15 cellular contexts compared by ENCODE assay signal in the genomic region with DNA sequence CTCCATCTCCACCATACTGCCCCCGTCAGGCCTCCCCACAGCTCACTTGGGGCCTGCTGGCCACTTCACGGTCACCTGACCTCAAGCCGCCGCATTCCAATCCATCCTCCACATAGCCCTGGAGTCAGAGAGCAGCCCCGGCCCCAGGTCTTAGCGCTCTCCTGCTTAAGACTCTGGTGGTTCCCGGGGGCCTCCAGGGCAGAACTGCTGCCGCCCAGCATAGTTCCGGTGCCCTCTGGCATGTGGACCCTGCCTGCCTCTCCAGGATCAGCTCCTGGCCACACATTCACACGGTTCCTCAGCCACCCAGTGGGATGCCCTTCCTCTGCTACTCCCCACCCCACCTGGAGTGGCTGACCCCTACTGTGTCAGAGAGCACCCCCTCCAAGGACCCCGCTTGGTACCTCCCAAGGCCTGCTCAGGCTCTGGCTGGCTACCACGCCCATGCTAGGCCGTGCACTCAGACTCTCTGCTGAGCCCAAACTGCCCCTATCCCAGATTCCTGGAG. TPM values are rescaled to one million over a fixed set of nuclear protein-coding genes. Genes with fewer than 3 reads are reported as not detected.
DNase-seq lines count a peak whose midpoint lies in the region; ATAC-seq and TF ChIP-seq lines count a peak whose summit lies in the region.
"Had no signal": no experiment of that assay in that cellular context is flagged by ENCODE, and none has a peak within 500 bp of the region (broad histone marks: within the 10 kb centered on the region; RNA-seq: fewer than 3 reads in every experiment).

No MANE protein-coding gene starts in this region.

- no peak for ATAC-seq in T-helper 17 cell
- ATAC-seq in HG03521 (IDR thresholded peaks at IDR 0.05; ENCODE audit: unreplicated experiment) = no peak
- ATAC-seq: activated CD4-positive, CD25-positive, alpha-beta regulatory T cell treated with anti-CD3 and anti-CD28 coated beads, Interleukin-2, amount 50 U/mL, for 24 hours had no signal

- peak overlapping the region; percentile 45 for H3K27ac Mint-ChIP-seq in activated CD4-positive, alpha-beta memory T cell treated with anti-CD3 and anti-CD28 coated beads, Interleukin-2, amount 10 ng/mL, durations not matched to agents 7 days and 5 days
- H3K27ac Mint-ChIP-seq in activated CD4-positive, alpha-beta memory T cell treated with anti-CD3 and anti-CD28 coated beads for 36 hours = no peak overlapping the region
- H3K27ac Mint-ChIP-seq in T-helper 17 cell = peak overlapping the region; percentile 83

- H3K36me3 Mint-ChIP-seq in activated CD4-positive, alpha-beta memory T cell treated with anti-CD3 and anti-CD28 coated beads, Interleukin-2, amount 10 ng/mL, durations not matched to agents 7 days and 5 days (ENCODE audit: low read depth) = peaks cover 70% of the 10 kb centered on the region
- peaks cover 42% of the 10 kb centered on the region for H3K36me3 Mint-ChIP-seq in activated CD4-positive, alpha-beta memory T cell treated with anti-CD3 and anti-CD28 coated beads for 36 hours
- peaks cover 18% of the 10 kb centered on the region for H3K36me3 Mint-ChIP-seq in T-helper 17 cell (ENCODE audit: low read depth)

- H3K27me3 Mint-ChIP-seq in activated CD4-positive, alpha-beta memory T cell treated with anti-CD3 and anti-CD28 coated beads, Interleukin-2, amount 10 ng/mL, durations not matched to agents 7 days and 5 days = no peaks in the 10 kb centered on the region
- no peaks in the 10 kb centered on the region for H3K27me3 Mint-ChIP-seq in activated CD4-positive, alpha-beta memory T cell treated with anti-CD3 and anti-CD28 coated beads for 36 hours
- no peaks in the 10 kb centered on the region for H3K27me3 Mint-ChIP-seq in T-helper 17 cell

- H3K4me3 ChIP-seq in spleen = no peak overlapping the region
- H3K4me3 ChIP-seq: gastroesophageal sphincter had no signal

- H3K9me3 Mint-ChIP-seq in activated CD4-positive, alpha-beta memory T cell treated with anti-CD3 and anti-CD28 coated beads, Interleukin-2, amount 10 ng/mL, durations not matched to agents 7 days and 5 days = no peaks in the 10 kb centered on the region
- no peaks in the 10 kb centered on the region for H3K9me3 Mint-ChIP-seq in activated CD4-positive, alpha-beta memory T cell treated with anti-CD3 and anti-CD28 coated beads for 36 hours
- H3K9me3 Mint-ChIP-seq: nephron had no signal

- TF ChIP-seq POLR2A in spleen (IDR thresholded peaks at IDR 0.05) = no peak

- POLR2A ChIA-PET in activated CD4-positive, alpha-beta memory T cell treated with anti-CD3 and anti-CD28 coated beads, Interleukin-2, amount 10 ng/mL, durations not matched to agents 7 days and 5 days (lab: Charles Lee) = no interaction called here
- POLR2A ChIA-PET in activated CD4-positive, alpha-beta memory T cell treated with anti-CD3 and anti-CD28 coated beads for 36 hours (lab: Charles Lee) = no interaction called here

- H3K27me3 ChIP-seq in spleen (replicated peaks in 1 of 7) = no peaks in the 10 kb centered on the region
- H3K27me3 ChIP-seq: gastroesophageal sphincter had no signal

- H3K4me1 Mint-ChIP-seq in activated CD4-positive, alpha-beta memory T cell treated with anti-CD3 and anti-CD28 coated beads, Interleukin-2, amount 10 ng/mL, durations not matched to agents 7 days and 5 days = peaks cover 43% of the 10 kb centered on the region
- peaks cover 26% of the 10 kb centered on the region for H3K4me1 Mint-ChIP-seq in activated CD4-positive, alpha-beta memory T cell treated with anti-CD3 and anti-CD28 coated beads for 36 hours (ENCODE audit: low read depth)
- peaks cover 45% of the 10 kb centered on the region for H3K4me1 Mint-ChIP-seq in T-helper 17 cell

- no peaks in the 10 kb centered on the region for H3K9me3 ChIP-seq in T-helper 17 cell (ENCODE audit: control insufficient read depth, low read length, poor library complexity, severe bottlenecking)
- H3K9me3 ChIP-seq in spleen = no peaks in the 10 kb centered on the region
- H3K9me3 ChIP-seq: gastroesophageal sphincter had no signal

- no peak overlapping the region for H3K4me3 Mint-ChIP-seq in activated CD4-positive, alpha-beta memory T cell treated with anti-CD3 and anti-CD28 coated beads, Interleukin-2, amount 10 ng/mL, durations not matched to agents 7 days and 5 days
- H3K4me3 Mint-ChIP-seq in activated CD4-positive, alpha-beta memory T cell treated with anti-CD3 and anti-CD28 coated beads for 36 hours = no peak overlapping the region
- peak overlapping the region; percentile 52 for H3K4me3 Mint-ChIP-seq in T-helper 17 cell
- H3K4me3 Mint-ChIP-seq: nephron had no signal

- intact Hi-C loops in activated CD4-positive, alpha-beta memory T cell treated with anti-CD3 and anti-CD28 coated beads for 36 hours (cut with micrococcal nuclease) = no loop called here
- intact Hi-C loops in spleen (cut with DNase I; ENCODE audit: low total_unique reads) = no loop called here

- H3K27ac ChIP-seq in spleen = no peak overlapping the region
- H3K27ac ChIP-seq: gastroesophageal sphincter had no signal

- TF ChIP-seq CTCF in spleen (IDR thresholded peaks at IDR 0.05 in 8 of 11, conservative IDR thresholded peaks at IDR 0.05 in 3 of 11) = no peak

- no peak for DNase-seq in activated CD4-positive, alpha-beta memory T cell treated with anti-CD3 and anti-CD28 coated beads, Interleukin-2, amount 10 ng/mL, durations not matched to agents 7 days and 5 days
- DNase-seq in activated CD4-positive, alpha-beta memory T cell treated with anti-CD3 and anti-CD28 coated beads for 36 hours = no peak
- DNase-seq in T-helper 17 cell (no peak), kidney glomerular epithelial cell (lab: John Stamatoyannopoulos, UW) (peak; percentile 9), spleen (peak; percentile 64)
- no peak for DNase-seq in stimulated activated CD8-positive, alpha-beta memory T cell treated with anti-CD3 and anti-CD28 coated beads, Interleukin-4, amount 100 ng/mL, for 48 hours
- no peak for DNase-seq in activated CD4-positive, alpha-beta T cell treated with anti-CD3 and anti-CD28 coated beads, Interleukin-2, amount 50 U/mL, for 4 hours
- DNase-seq: 8988T, small intestine, SW 1271 had no signal

- CTCF ChIA-PET in activated CD4-positive, alpha-beta memory T cell treated with anti-CD3 and anti-CD28 coated beads, Interleukin-2, amount 10 ng/mL, durations not matched to agents 7 days and 5 days (lab: Charles Lee) = interaction anchor here (0.6 kb wide), 1 partner anchor 16 kb away, joined by 3 read pairs; no protein-coding TSS in a partner anchor
- CTCF ChIA-PET in activated CD4-positive, alpha-beta memory T cell treated with anti-CD3 and anti-CD28 coated beads for 36 hours (lab: Charles Lee) = no interaction called here

- peaks cover 0 to 56% (median 3%) of the 10 kb centered on the region in 6 donors for H3K4me1 ChIP-seq in spleen

- WGBS in spleen, 5 donors = 80 to 90% (median 84%) methylated on average over 12 to 13 of the region's 13 CpGs

- peaks cover 0 to 100% (median 71%) of the 10 kb centered on the region in 6 donors for H3K36me3 ChIP-seq in spleen

RNA-seq across cellular contexts. Expression of a gene that starts 8.7 kb away (rescaled TPM):
- total RNA-seq in activated CD4-positive, alpha-beta memory T cell treated with anti-CD3 and anti-CD28 coated beads, Interleukin-2, amount 10 ng/mL, durations not matched to agents 7 days and 5 days = 100 to 1,000 TPM; 106 to 112 TPM
- 10 to 100 TPM; 49.3 to 58.0 TPM for total RNA-seq in activated CD4-positive, alpha-beta memory T cell treated with anti-CD3 and anti-CD28 coated beads for 36 hours
- total RNA-seq in T-helper 17 cell = 100 to 1,000 TPM in 1 of 2 donors, 10 to 100 TPM in 1; 86.9 to 107 TPM
- 100 to 1,000 TPM in 6 of 7 donors, 10 to 100 TPM in 1; 91.8 to 209 (median 132) TPM for total RNA-seq in spleen
- polyA plus RNA-seq in spleen = 10 to 100 TPM; 46.9 to 82.7 (median 74.5) TPM

RNA-seq across cellular contexts. Expression of a gene that starts 19.5 kb away (rescaled TPM):
- total RNA-seq in activated CD4-positive, alpha-beta memory T cell treated with anti-CD3 and anti-CD28 coated beads, Interleukin-2, amount 10 ng/mL, durations not matched to agents 7 days and 5 days = 100 to 1,000 TPM; 177 to 186 TPM
- total RNA-seq in activated CD4-positive, alpha-beta memory T cell treated with anti-CD3 and anti-CD28 coated beads for 36 hours = 100 to 1,000 TPM; 313 to 316 TPM
- 10 to 100 TPM; 89.5 to 90.5 TPM for total RNA-seq in T-helper 17 cell
- total RNA-seq in spleen = 100 to 1,000 TPM in 4 of 7 donors, 10 to 100 TPM in 3; 55.9 to 136 (median 113) TPM
- polyA plus RNA-seq in spleen = 100 to 1,000 TPM in 2 of 3 donors, 10 to 100 TPM in 1; 88.2 to 144 (median 120) TPM

RNA-seq across cellular contexts. Expression of a gene that starts 36.7 kb away (rescaled TPM):
- total RNA-seq in activated CD4-positive, alpha-beta memory T cell treated with anti-CD3 and anti-CD28 coated beads, Interleukin-2, amount 10 ng/mL, durations not matched to agents 7 days and 5 days = not detected
- not detected for total RNA-seq in activated CD4-positive, alpha-beta memory T cell treated with anti-CD3 and anti-CD28 coated beads for 36 hours
- not detected for total RNA-seq in T-helper 17 cell
- total RNA-seq in spleen = not detected
- polyA plus RNA-seq in spleen = under 1 TPM in 1 of 3 donors, not detected in 2; 0.03 TPM
- total RNA-seq: gastroesophageal sphincter, OCI-LY7 had no signal
- polyA plus RNA-seq: small intestine had no signal

Comparison
In these comparisons a context has a peak if more than half of its experiments do, and no peak if none do; other contexts are left out.
1. DNase-seq: peak in kidney glomerular epithelial cell (single experiment) and spleen (single experiment); none in activated CD4-positive, alpha-beta memory T cell treated with anti-CD3 and anti-CD28 coated beads, Interleukin-2, amount 10 ng/mL, durations not matched to agents 7 days and 5 days (single experiment), activated CD4-positive, alpha-beta memory T cell treated with anti-CD3 and anti-CD28 coated beads for 36 hours (single experiment), T-helper 17 cell (0 of 3), stimulated activated CD8-positive, alpha-beta memory T cell treated with anti-CD3 and anti-CD28 coated beads, Interleukin-4, amount 100 ng/mL, for 48 hours (single experiment) and activated CD4-positive, alpha-beta T cell treated with anti-CD3 and anti-CD28 coated beads, Interleukin-2, amount 50 U/mL, for 4 hours (0 of 2).